In genomic region chr20:3847419-3847940, GRCh38 we compare ENCODE assay signal across 8 cellular contexts. TPM values are rescaled to one million over a fixed set of nuclear protein-coding genes. Genes with fewer than 3 reads are reported as not detected.
DNase-seq lines count a peak whose midpoint lies in the region; ATAC-seq and TF ChIP-seq lines count a peak whose summit lies in the region.

No MANE protein-coding gene starts in this region.

- H3K4me3 ChIP-seq in GM12864 (ENCODE audit: low read depth, low read length) (peak overlapping the region; percentile 89), RWPE2 (ENCODE audit: severe bottlenecking) (peak overlapping the region; percentile 69), esophagus squamous epithelium (peak overlapping the region; percentile 89 to 99 (median 96)), parathyroid adenoma (ENCODE audit: low read depth, low read length) (peak overlapping the region; percentile 89)

- H3K27ac ChIP-seq in RWPE2 (ENCODE audit: poor library complexity, severe bottlenecking): peak overlapping the region; percentile 70
- H3K27ac ChIP-seq in esophagus squamous epithelium: peak overlapping the region; percentile 90 to 98 (median 96)
- peak overlapping the region; percentile 82 for H3K27ac ChIP-seq in parathyroid adenoma

- peaks cover 4% of the 10 kb centered on the region; the same call in 1 of the 2 replicates for H3K36me3 ChIP-seq in RWPE2 (ENCODE audit: low read depth)
- no peaks in the 10 kb centered on the region for H3K36me3 ChIP-seq in esophagus squamous epithelium
- no peaks in the 10 kb centered on the region for H3K36me3 ChIP-seq in parathyroid adenoma (ENCODE audit: control insufficient read depth, insufficient read depth, low read length)

- no peak for ATAC-seq in RWPE2 (ENCODE audit: low read depth)
- no peak for ATAC-seq in omental fat pad (ENCODE audit: low FRiP score)

- H2AFZ ChIP-seq in parathyroid adenoma: peak overlapping the region; percentile 92

- H3K79me2 ChIP-seq in parathyroid adenoma: peaks cover 18% of the 10 kb centered on the region

- no peak for DNase-seq in GM12864 (ENCODE audit: low read depth)
- no peak for DNase-seq in RWPE2 (ENCODE audit: low spot score)
- DNase-seq in esophagus squamous epithelium (lab: John Stamatoyannopoulos, UW): no peak
- DNase-seq in DMS53 (lab: John Stamatoyannopoulos, UW): no peak
- DNase-seq in D341Med (ENCODE audit: low spot score): no peak
- DNase-seq in NCI-H345 treated with DMSO at 0.1 percent for 48 hours (lab: John Stamatoyannopoulos, UW; ENCODE audit: unreplicated experiment): no peak
- no peak for DNase-seq in omental fat pad (ENCODE audit: low spot score)

- H3K27me3 ChIP-seq in RWPE2 (ENCODE audit: insufficient read depth, poor library complexity, severe bottlenecking): no peaks in the 10 kb centered on the region
- no peaks in the 10 kb centered on the region for H3K27me3 ChIP-seq in esophagus squamous epithelium
- H3K27me3 ChIP-seq in parathyroid adenoma (ENCODE audit: control insufficient read depth, insufficient read depth, low read length): no peaks in the 10 kb centered on the region

- H3K9me3 ChIP-seq in RWPE2 (ENCODE audit: severe bottlenecking) (no peaks in the 10 kb centered on the region), esophagus squamous epithelium (no peaks in the 10 kb centered on the region), parathyroid adenoma (ENCODE audit: control insufficient read depth, low read length) (no peaks in the 10 kb centered on the region)

- intact Hi-C loops in esophagus squamous epithelium (cut with DNase I): no loop called here

- H3K4me2 ChIP-seq in parathyroid adenoma (ENCODE audit: low read length): peak overlapping the region; percentile 100

- no peak for TF ChIP-seq POLR2A in esophagus squamous epithelium (IDR thresholded peaks at IDR 0.05)

- H3K4me1 ChIP-seq in RWPE2 (ENCODE audit: insufficient read depth, poor library complexity, severe bottlenecking) (peaks cover 12% of the 10 kb centered on the region), esophagus squamous epithelium (peaks cover 12 to 39% (median 15%) of the 10 kb centered on the region in 3 donors), parathyroid adenoma (no peaks in the 10 kb centered on the region)

- 5 to 21% methylated on average over 6 to 7 of the region's 8 CpGs for WGBS in esophagus squamous epithelium, 2 donors

- TF ChIP-seq CTCF in GM12864 (IDR thresholded peaks at IDR 0.05; ENCODE audit: low read depth, low read length, missing control alignments) (no peak), RWPE2 (IDR thresholded peaks at IDR 0.05; ENCODE audit: poor library complexity, severe bottlenecking) (no peak), esophagus squamous epithelium (IDR thresholded peaks at IDR 0.05) (no peak), parathyroid adenoma (IDR thresholded peaks at IDR 0.05) (no peak), omental fat pad (IDR thresholded peaks at IDR 0.05) (no peak)

- H3K9ac ChIP-seq in parathyroid adenoma: peak overlapping the region; percentile 70

RNA-seq across cellular contexts. Expression of gene MAVS, which starts 0.8 kb away (rescaled TPM):
- total RNA-seq in esophagus squamous epithelium (10 to 100 TPM; 14.9 to 31.3 (median 17.2) TPM), omental fat pad (10 to 100 TPM; 21.8 to 37.8 (median 29.7) TPM)

RNA-seq across cellular contexts. Expression of gene AP5S1, which starts 27.1 kb away (rescaled TPM):
- total RNA-seq in esophagus squamous epithelium (10 to 100 TPM in 2 of 4 donors, 1 to 10 TPM in 2; 5.8 to 12.8 (median 10.4) TPM), omental fat pad (10 to 100 TPM; 10.9 to 19.2 (median 11.4) TPM)

RNA-seq across cellular contexts. Expression of gene PANK2, which starts 41.7 kb away (rescaled TPM):
- total RNA-seq in esophagus squamous epithelium: 10 to 100 TPM; 39.4 to 49.1 (median 46.2) TPM
- 10 to 100 TPM; 32.8 to 45.0 (median 39.7) TPM for total RNA-seq in omental fat pad

RNA-seq across cellular contexts. Expression of gene CDC25B, which starts 51.4 kb away (rescaled TPM):
- total RNA-seq in esophagus squamous epithelium (10 to 100 TPM; 15.6 to 26.2 (median 18.1) TPM), omental fat pad (10 to 100 TPM; 11.7 to 44.3 (median 25.6) TPM)
